1 cellular context compared by ENCODE assay signal in the genomic region with DNA sequence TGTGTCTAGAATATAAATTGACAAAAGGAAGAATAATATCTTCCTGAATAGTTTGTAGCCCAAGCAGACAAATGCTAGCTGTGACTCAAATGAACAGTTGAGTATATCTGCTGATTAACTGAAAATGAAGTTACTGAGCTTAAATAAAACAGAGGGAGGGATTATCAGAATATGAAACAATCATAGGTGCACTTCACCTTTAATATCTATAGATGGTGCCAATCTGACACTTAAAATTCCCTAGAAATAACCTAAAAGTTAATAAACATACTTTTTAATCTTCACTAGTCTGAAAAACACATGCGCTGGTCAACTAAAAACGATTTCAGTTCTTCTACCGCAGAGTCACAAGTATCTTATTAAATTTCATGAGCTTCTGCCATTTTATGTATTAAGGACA.
TF ChIP-seq lines count a peak whose summit lies in the region.

No MANE protein-coding gene starts in this region.

TF ChIP-seq in Ishikawa, 13 proteins besides CTCF, POLR2A, EP300 and RAD21:
- no peak for TF ChIP-seq TAF1 (IDR thresholded peaks at IDR 0.05; ENCODE audit: low read depth)
- TF ChIP-seq TCF12 (IDR thresholded peaks at IDR 0.05; ENCODE audit: low read depth), result no peak
- TF ChIP-seq, protein P1, sequence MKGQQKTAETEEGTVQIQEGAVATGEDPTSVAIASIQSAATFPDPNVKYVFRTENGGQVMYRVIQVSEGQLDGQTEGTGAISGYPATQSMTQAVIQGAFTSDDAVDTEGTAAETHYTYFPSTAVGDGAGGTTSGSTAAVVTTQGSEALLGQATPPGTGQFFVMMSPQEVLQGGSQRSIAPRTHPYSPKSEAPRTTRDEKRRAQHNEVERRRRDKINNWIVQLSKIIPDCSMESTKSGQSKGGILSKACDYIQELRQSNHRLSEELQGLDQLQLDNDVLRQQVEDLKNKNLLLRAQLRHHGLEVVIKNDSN (IDR thresholded peaks at IDR 0.05), result no peak
- TF ChIP-seq CREB1 (IDR thresholded peaks at IDR 0.05; ENCODE audit: low read depth), result no peak
- TF ChIP-seq FOXM1 (IDR thresholded peaks at IDR 0.05; ENCODE audit: borderline replicate concordance, low read depth), result no peak
- TF ChIP-seq CEBPB (IDR thresholded peaks at IDR 0.05), result no peak
- TF ChIP-seq, protein P2, sequence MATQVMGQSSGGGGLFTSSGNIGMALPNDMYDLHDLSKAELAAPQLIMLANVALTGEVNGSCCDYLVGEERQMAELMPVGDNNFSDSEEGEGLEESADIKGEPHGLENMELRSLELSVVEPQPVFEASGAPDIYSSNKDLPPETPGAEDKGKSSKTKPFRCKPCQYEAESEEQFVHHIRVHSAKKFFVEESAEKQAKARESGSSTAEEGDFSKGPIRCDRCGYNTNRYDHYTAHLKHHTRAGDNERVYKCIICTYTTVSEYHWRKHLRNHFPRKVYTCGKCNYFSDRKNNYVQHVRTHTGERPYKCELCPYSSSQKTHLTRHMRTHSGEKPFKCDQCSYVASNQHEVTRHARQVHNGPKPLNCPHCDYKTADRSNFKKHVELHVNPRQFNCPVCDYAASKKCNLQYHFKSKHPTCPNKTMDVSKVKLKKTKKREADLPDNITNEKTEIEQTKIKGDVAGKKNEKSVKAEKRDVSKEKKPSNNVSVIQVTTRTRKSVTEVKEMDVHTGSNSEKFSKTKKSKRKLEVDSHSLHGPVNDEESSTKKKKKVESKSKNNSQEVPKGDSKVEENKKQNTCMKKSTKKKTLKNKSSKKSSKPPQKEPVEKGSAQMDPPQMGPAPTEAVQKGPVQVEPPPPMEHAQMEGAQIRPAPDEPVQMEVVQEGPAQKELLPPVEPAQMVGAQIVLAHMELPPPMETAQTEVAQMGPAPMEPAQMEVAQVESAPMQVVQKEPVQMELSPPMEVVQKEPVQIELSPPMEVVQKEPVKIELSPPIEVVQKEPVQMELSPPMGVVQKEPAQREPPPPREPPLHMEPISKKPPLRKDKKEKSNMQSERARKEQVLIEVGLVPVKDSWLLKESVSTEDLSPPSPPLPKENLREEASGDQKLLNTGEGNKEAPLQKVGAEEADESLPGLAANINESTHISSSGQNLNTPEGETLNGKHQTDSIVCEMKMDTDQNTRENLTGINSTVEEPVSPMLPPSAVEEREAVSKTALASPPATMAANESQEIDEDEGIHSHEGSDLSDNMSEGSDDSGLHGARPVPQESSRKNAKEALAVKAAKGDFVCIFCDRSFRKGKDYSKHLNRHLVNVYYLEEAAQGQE (IDR thresholded peaks at IDR 0.05; ENCODE audit: low read depth), result no peak
- TF ChIP-seq YY1 (IDR thresholded peaks at IDR 0.05; ENCODE audit: low read depth), result no peak
- TF ChIP-seq ZBTB7A (IDR thresholded peaks at IDR 0.05; ENCODE audit: low read depth), result no peak
- no peak for TF ChIP-seq EGR1 (IDR thresholded peaks at IDR 0.05)
- TF ChIP-seq TEAD4 (IDR thresholded peaks at IDR 0.05), result no peak
- TF ChIP-seq NFIC (IDR thresholded peaks at IDR 0.05), result no peak
- TF ChIP-seq, protein P3, sequence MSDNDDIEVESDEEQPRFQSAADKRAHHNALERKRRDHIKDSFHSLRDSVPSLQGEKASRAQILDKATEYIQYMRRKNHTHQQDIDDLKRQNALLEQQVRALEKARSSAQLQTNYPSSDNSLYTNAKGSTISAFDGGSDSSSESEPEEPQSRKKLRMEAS (IDR thresholded peaks at IDR 0.05), result no peak
TF ChIP-seq in Ishikawa: peak in this region for 0.
